ENCODE assay signal across 39 cellular contexts in the genomic region with DNA sequence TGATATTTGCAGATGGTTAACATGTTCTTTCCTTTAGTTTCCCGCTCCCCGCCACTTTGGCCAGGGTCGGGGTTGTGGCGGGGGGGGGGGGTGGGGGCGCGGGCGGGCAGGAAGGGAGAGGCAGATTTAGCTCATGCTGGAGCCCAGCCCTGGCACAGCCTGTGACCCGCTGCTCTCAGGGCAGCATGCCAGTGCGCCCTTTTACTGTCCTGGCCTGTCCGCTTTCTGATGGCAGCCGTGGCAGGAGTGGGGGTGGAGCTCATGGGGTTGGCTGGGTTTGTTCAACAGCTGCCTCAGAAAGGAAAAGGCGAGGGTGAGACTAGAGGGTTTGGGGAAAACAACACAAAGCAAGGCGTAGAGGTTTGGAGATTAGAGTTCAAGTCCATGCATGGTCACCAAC. TPM values are rescaled to one million over a fixed set of nuclear protein-coding genes. Genes with fewer than 3 reads are reported as not detected.
DNase-seq lines count a peak whose midpoint lies in the region; ATAC-seq and TF ChIP-seq lines count a peak whose summit lies in the region.
"Had no signal": no experiment of that assay in that cellular context is flagged by ENCODE, and none has a peak within 500 bp of the region (broad histone marks: within the 10 kb centered on the region; RNA-seq: fewer than 3 reads in every experiment).

No MANE protein-coding gene starts in this region.

- no peak overlapping the region for H3K27ac Mint-ChIP-seq in naive thymus-derived CD4-positive, alpha-beta T cell
- H3K27ac Mint-ChIP-seq: activated CD4-positive, alpha-beta memory T cell treated with anti-CD3 and anti-CD28 coated beads, Interleukin-2, amount 10 ng/mL, durations not matched to agents 7 days and 5 days; immature natural killer cell; mesothelial cell of epicardium; natural killer cell; stimulated activated memory B cell treated with anti-CD40 and anti-IgM and Interleukin-4, amounts not matched to agents 10 μg/mL and 1 μg/mL and 100 μg/mL, for 72 hours; T-cell had no signal

- no peak overlapping the region for H3K4me3 Mint-ChIP-seq in naive thymus-derived CD4-positive, alpha-beta T cell
- H3K4me3 Mint-ChIP-seq: activated CD4-positive, alpha-beta memory T cell treated with anti-CD3 and anti-CD28 coated beads, Interleukin-2, amount 10 ng/mL, durations not matched to agents 7 days and 5 days; immature natural killer cell; mesothelial cell of epicardium; natural killer cell; stimulated activated memory B cell treated with anti-CD40 and anti-IgM and Interleukin-4, amounts not matched to agents 10 μg/mL and 1 μg/mL and 100 μg/mL, for 72 hours; T-cell had no signal

- peaks cover 0 to 7% (median 0%) of the 10 kb centered on the region in 7 donors for H3K4me1 Mint-ChIP-seq in naive thymus-derived CD4-positive, alpha-beta T cell
- H3K4me1 Mint-ChIP-seq: activated CD4-positive, alpha-beta memory T cell treated with anti-CD3 and anti-CD28 coated beads, Interleukin-2, amount 10 ng/mL, durations not matched to agents 7 days and 5 days; immature natural killer cell; natural killer cell; stimulated activated memory B cell treated with anti-CD40 and anti-IgM and Interleukin-4, amounts not matched to agents 10 μg/mL and 1 μg/mL and 100 μg/mL, for 72 hours had no signal

- TF ChIP-seq CTCF in LNCaP clone FGC (IDR thresholded peaks at IDR 0.05; ENCODE audit: control insufficient read depth, extremely low read depth, insufficient read depth) = no peak
- TF ChIP-seq CTCF in psoas muscle (IDR thresholded peaks at IDR 0.05) = no peak
- no peak for TF ChIP-seq CTCF in tibial nerve (IDR thresholded peaks at IDR 0.05)

- peak; percentile 64 to 71 (median 65) for ATAC-seq in psoas muscle
- no peak for ATAC-seq in naive thymus-derived CD4-positive, alpha-beta T cell
- no peak for ATAC-seq in activated CD4-positive, CD25-positive, alpha-beta regulatory T cell treated with anti-CD3 and anti-CD28 coated beads, Interleukin-2, amount 50 U/mL, for 24 hours
- ATAC-seq: GM12878; natural killer cell; Panc1; stimulated activated memory B cell treated with anti-CD40 and anti-IgM and Interleukin-4, amounts not matched to agents 10 μg/mL and 1 μg/mL and 100 μg/mL, for 72 hours; T-cell had no signal

- H3K27ac ChIP-seq in psoas muscle (peak overlapping the region; percentile 97), tibial nerve (peak overlapping the region in 2 of 4 donors; percentile 52 to 71)
- no peak overlapping the region for H3K27ac ChIP-seq in naive thymus-derived CD4-positive, alpha-beta T cell (ENCODE audit: low read depth, low read length)
- H3K27ac ChIP-seq: BLaER1, cardiac muscle cell, esophagus squamous epithelium, left lung, SJCRH30 had no signal

- no peaks in the 10 kb centered on the region for H3K9me3 ChIP-seq in psoas muscle
- H3K9me3 ChIP-seq in naive thymus-derived CD4-positive, alpha-beta T cell (ENCODE audit: control insufficient read depth in 2 of 3, low read length in 3 of 3) = no peaks in the 10 kb centered on the region
- H3K9me3 ChIP-seq in tibial nerve = no peaks in the 10 kb centered on the region
- H3K9me3 ChIP-seq: BLaER1, esophagus squamous epithelium, HAP-1, left lung, MG63, SJCRH30, uterus had no signal

- no peak for TF ChIP-seq POLR2A in tibial nerve (IDR thresholded peaks at IDR 0.05)

- no peaks in the 10 kb centered on the region for H3K36me3 Mint-ChIP-seq in naive thymus-derived CD4-positive, alpha-beta T cell
- H3K36me3 Mint-ChIP-seq: immature natural killer cell; mesothelial cell of epicardium; natural killer cell; stimulated activated memory B cell treated with anti-CD40 and anti-IgM and Interleukin-4, amounts not matched to agents 10 μg/mL and 1 μg/mL and 100 μg/mL, for 72 hours; T-cell had no signal

- H3K36me3 ChIP-seq in psoas muscle (ENCODE audit: insufficient read depth in 1 of 2, low read depth in 1 of 2) (no peaks in the 10 kb centered on the region), tibial nerve (no peaks in the 10 kb centered on the region)
- no peaks in the 10 kb centered on the region for H3K36me3 ChIP-seq in naive thymus-derived CD4-positive, alpha-beta T cell (ENCODE audit: control insufficient read depth in 2 of 3, insufficient read depth in 3 of 3, low read length in 3 of 3)
- H3K36me3 ChIP-seq: BLaER1, cardiac muscle cell, esophagus squamous epithelium, HAP-1, left lung, MG63, SJCRH30, uterus had no signal

- H3K4me1 ChIP-seq in psoas muscle (peaks cover 85% of the 10 kb centered on the region), tibial nerve (peaks cover 0 to 31% (median 6%) of the 10 kb centered on the region in 4 donors)
- H3K4me1 ChIP-seq in naive thymus-derived CD4-positive, alpha-beta T cell (ENCODE audit: control insufficient read depth in 2 of 2, insufficient read depth in 2 of 2, low read length in 2 of 2) = no peaks in the 10 kb centered on the region
- H3K4me1 ChIP-seq: BLaER1, HAP-1, left lung had no signal

- no peak for TF ChIP-seq EP300 in tibial nerve (IDR thresholded peaks at IDR 0.05)

- no peaks in the 10 kb centered on the region for H3K9me3 Mint-ChIP-seq in naive thymus-derived CD4-positive, alpha-beta T cell
- H3K9me3 Mint-ChIP-seq: activated CD4-positive, alpha-beta memory T cell treated with anti-CD3 and anti-CD28 coated beads, Interleukin-2, amount 10 ng/mL, durations not matched to agents 7 days and 5 days; immature natural killer cell; mesothelial cell of epicardium; natural killer cell; T-cell had no signal

- intact Hi-C loops in cardiac septum (cut with DNase I) = no loop called here
- intact Hi-C loops in psoas muscle (cut with DNase I) = loop anchor here in 1 of 2 donors (1.0 to 5.0 kb wide), 2 partner anchors 110 to 358 kb away; no protein-coding TSS in a partner anchor
- intact Hi-C loops in naive thymus-derived CD4-positive, alpha-beta T cell (cut with micrococcal nuclease) = no loop called here

- H3K27me3 Mint-ChIP-seq in naive thymus-derived CD4-positive, alpha-beta T cell = no peaks in the 10 kb centered on the region
- H3K27me3 Mint-ChIP-seq: activated CD4-positive, alpha-beta memory T cell treated with anti-CD3 and anti-CD28 coated beads, Interleukin-2, amount 10 ng/mL, durations not matched to agents 7 days and 5 days; stimulated activated memory B cell treated with anti-CD40 and anti-IgM and Interleukin-4, amounts not matched to agents 10 μg/mL and 1 μg/mL and 100 μg/mL, for 72 hours; T-cell had no signal

- H3K27me3 ChIP-seq in psoas muscle (ENCODE audit: insufficient read depth in 3 of 3, low read length in 2 of 3) = no peaks in the 10 kb centered on the region
- H3K27me3 ChIP-seq in naive thymus-derived CD4-positive, alpha-beta T cell (ENCODE audit: control insufficient read depth in 2 of 2, insufficient read depth in 2 of 2, low read length in 2 of 2) = no peaks in the 10 kb centered on the region
- no peaks in the 10 kb centered on the region for H3K27me3 ChIP-seq in tibial nerve
- H3K27me3 ChIP-seq: cardiac muscle cell, esophagus squamous epithelium, left lung, MG63, SJCRH30, uterus had no signal

- CTCF ChIA-PET in naive thymus-derived CD4-positive, alpha-beta T cell (lab: Charles Lee) = no interaction called here

- H3K4me3 ChIP-seq in LNCaP clone FGC (ENCODE audit: low read depth, low read length) (no peak overlapping the region), psoas muscle (no peak overlapping the region), tibial nerve (no peak overlapping the region)
- no peak overlapping the region for H3K4me3 ChIP-seq in naive thymus-derived CD4-positive, alpha-beta T cell (ENCODE audit: low read length)
- H3K4me3 ChIP-seq: BLaER1, cardiac muscle cell, esophagus squamous epithelium, GM12878, HAP-1, left lung, MG63, SJCRH30, uterus had no signal

- peak; percentile 2 for DNase-seq in LNCaP clone FGC (ENCODE audit: low read depth)
- peak; percentile 69 for DNase-seq in NCI-H446 treated with DMSO at 0.1 percent for 48 hours (lab: John Stamatoyannopoulos, UW)
- DNase-seq in cardiac septum (ENCODE audit: low spot score) = peak; percentile 87
- peak; percentile 82 to 91 for DNase-seq in psoas muscle
- no peak for DNase-seq in cortex of kidney (lab: John Stamatoyannopoulos, UW)
- no peak for DNase-seq in naive thymus-derived CD4-positive, alpha-beta T cell
- DNase-seq in tibial nerve (ENCODE audit: low spot score in 2 of 2) = no peak
- DNase-seq: activated CD4-positive, alpha-beta memory T cell treated with anti-CD3 and anti-CD28 coated beads, Interleukin-2, amount 10 ng/mL, durations not matched to agents 7 days and 5 days; activated CD4-positive, CD25-positive, alpha-beta regulatory T cell; activated CD8-positive, alpha-beta memory T cell treated with anti-CD3 and anti-CD28 coated beads, Interleukin-2, amount 50 U/mL, for 48 hours; activated naive CD4-positive, alpha-beta T cell treated with anti-CD3 and anti-CD28 coated beads, Interleukin-2, amount 50 U/mL, for 16 hours; esophagus squamous epithelium; foreskin melanocyte; immature natural killer cell; KBM-7; left lung; MG63; natural killer cell; NCI-H146; NCI-H524 treated with DMSO at 0.1 percent for 48 hours; SJCRH30; stimulated activated CD4-positive, alpha-beta T cell treated with anti-CD3 and anti-CD28 coated beads, Interleukin-12 subunit alpha, Interleukin-12 subunit beta, amount 100 ng/mL, for 4 hours; stimulated activated CD4-positive, alpha-beta T cell treated with anti-CD3 and anti-CD28 coated beads, Interleukin-4, amount 100 ng/mL, for 4 hours; T-cell; uterus had no signal

- POLR2A ChIA-PET in naive thymus-derived CD4-positive, alpha-beta T cell (lab: Charles Lee) = no interaction called here

- WGBS in psoas muscle, 3 donors = 19 to 34% (median 27%) methylated on average over 11 to 13 of the region's 13 CpGs
- 33 to 55% methylated on average over 12 to 13 of the region's 13 CpGs for WGBS in tibial nerve, 2 donors

RNA-seq across cellular contexts. Expression of gene TNP1, which starts 56.1 kb away (rescaled TPM):
- total RNA-seq in cardiac septum (not detected), psoas muscle (not detected), tibial nerve (not detected)
- polyA plus RNA-seq in psoas muscle = not detected
- not detected for total RNA-seq in naive thymus-derived CD4-positive, alpha-beta T cell
- polyA plus RNA-seq in naive thymus-derived CD4-positive, alpha-beta T cell = not detected
- total RNA-seq: activated CD4-positive, alpha-beta memory T cell treated with anti-CD3 and anti-CD28 coated beads, Interleukin-2, amount 10 ng/mL, durations not matched to agents 7 days and 5 days; cardiac muscle cell; dermis microvascular lymphatic vessel endothelial cell; esophagus squamous epithelium; GM12878; HT-29; left lung; mesothelial cell of epicardium; natural killer cell; osteoblast; renal cortical epithelial cell; SJCRH30; T-cell; temporal lobe; uterus had no signal
- polyA plus RNA-seq: AG04450, cardiac muscle cell, GM12878, immature natural killer cell had no signal

Comparison
In these comparisons a context has a peak if more than half of its experiments do, and no peak if none do; other contexts are left out.
1. DNase-seq: peak in LNCaP clone FGC (single experiment), NCI-H446 treated with DMSO at 0.1 percent for 48 hours (single experiment), cardiac septum (single experiment) and psoas muscle (2 of 2); none in cortex of kidney (single experiment), naive thymus-derived CD4-positive, alpha-beta T cell (0 of 9) and tibial nerve (0 of 2).
2. ATAC-seq: peak in psoas muscle (4 of 4); none in naive thymus-derived CD4-positive, alpha-beta T cell (single experiment) and activated CD4-positive, CD25-positive, alpha-beta regulatory T cell treated with anti-CD3 and anti-CD28 coated beads, Interleukin-2, amount 50 U/mL, for 24 hours (0 of 2).